ENCODE assay signal across 9 cellular contexts in genomic region chr5:14257995-14258403, GRCh38.
DNase-seq lines count a peak whose midpoint lies in the region; ATAC-seq lines count a peak whose summit lies in the region.
"Had no signal": no experiment of that assay in that cellular context is flagged by ENCODE, and none has a peak within 500 bp of the region (broad histone marks: within the 10 kb centered on the region; RNA-seq: fewer than 3 reads in every experiment).

No MANE protein-coding gene starts in this region.

- H3K4me3 Mint-ChIP-seq in memory B cell = peak overlapping the region; percentile 49

- H3K27ac ChIP-seq in aorta (ENCODE audit: low read depth in 1 of 2, low read length in 2 of 2) = no peak overlapping the region
- H3K27ac ChIP-seq: vagina had no signal

- ATAC-seq in GM18867 (IDR thresholded peaks at IDR 0.05; ENCODE audit: unreplicated experiment) (peak; percentile 86), GM21825 (IDR thresholded peaks at IDR 0.05; ENCODE audit: unreplicated experiment) (peak; percentile 64), HG03521 (IDR thresholded peaks at IDR 0.05; ENCODE audit: unreplicated experiment) (peak; percentile 52), memory B cell (ENCODE audit: low read depth) (peak; percentile 69), aorta (ENCODE audit: low FRiP score) (no peak), left cardiac atrium (no peak)

- peaks cover 5 to 11% of the 10 kb centered on the region in 2 donors for H3K4me1 ChIP-seq in aorta (ENCODE audit: control insufficient read depth in 1 of 2, insufficient read depth in 2 of 2, low read length in 2 of 2)

- no peaks in the 10 kb centered on the region for H3K27me3 ChIP-seq in aorta (ENCODE audit: control insufficient read depth in 1 of 2, insufficient read depth in 2 of 2, low read length in 1 of 2)
- H3K27me3 ChIP-seq: vagina had no signal

- peak overlapping the region; percentile 53 for H3K27ac Mint-ChIP-seq in memory B cell

- intact Hi-C loops in aorta (cut with DNase I) (no loop called here), left cardiac atrium (cut with DNase I) (no loop called here)

- DNase-seq in memory B cell (ENCODE audit: low spot score in 2 of 2) (no peak), aorta (no peak), left cardiac atrium (no peak), NCI-H345 treated with DMSO at 0.1 percent for 48 hours (lab: John Stamatoyannopoulos, UW; ENCODE audit: unreplicated experiment) (no peak), GM19238 (ENCODE audit: insufficient read length, low spot score) (no peak)

- 76 to 79% methylated on average over 7 of the region's 7 CpGs for WGBS in aorta, 2 donors

- peaks cover 5% of the 10 kb centered on the region for H3K9me3 Mint-ChIP-seq in memory B cell

- H3K36me3 Mint-ChIP-seq in memory B cell = peaks cover 13% of the 10 kb centered on the region

- H3K4me1 Mint-ChIP-seq in memory B cell = peaks cover 41% of the 10 kb centered on the region

- H3K27me3 Mint-ChIP-seq in memory B cell = no peaks in the 10 kb centered on the region

- H3K36me3 ChIP-seq in aorta (ENCODE audit: control insufficient read depth in 1 of 2, insufficient read depth in 2 of 2, low read length in 1 of 2) = no peaks in the 10 kb centered on the region
- H3K36me3 ChIP-seq: vagina had no signal

- no peak overlapping the region for H3K4me3 ChIP-seq in aorta (ENCODE audit: low read length in 2 of 2)
- H3K4me3 ChIP-seq: vagina had no signal

- no peaks in the 10 kb centered on the region for H3K9me3 ChIP-seq in aorta (ENCODE audit: control insufficient read depth, low read length)
- H3K9me3 ChIP-seq: vagina had no signal

Comparison
In these comparisons a context has a peak if more than half of its experiments do, and no peak if none do; other contexts are left out.
1. ATAC-seq: peak in GM18867 (single experiment), GM21825 (single experiment), HG03521 (single experiment) and memory B cell (single experiment); none in aorta (single experiment) and left cardiac atrium (0 of 2).